2 cellular contexts compared by ENCODE assay signal in genomic region chr20:31670371-31671228, GRCh38.
TF ChIP-seq lines count a peak whose summit lies in the region.

No MANE protein-coding gene starts in this region.

TF ChIP-seq in HCT116, 20 proteins besides CTCF, POLR2A, EP300 and RAD21:
- TF ChIP-seq ATF3 (IDR thresholded peaks at IDR 0.05) (no peak), CEBPB (IDR thresholded peaks at IDR 0.05; ENCODE audit: low read depth) (no peak), SIN3A (IDR thresholded peaks at IDR 0.05; ENCODE audit: low read depth) (no peak), CBX3 (IDR thresholded peaks at IDR 0.05; ENCODE audit: low read depth) (no peak), YY1 (IDR thresholded peaks at IDR 0.05; ENCODE audit: extremely low read depth, insufficient replicate concordance, low read depth, low read length) (no peak), ZBTB33 (IDR thresholded peaks at IDR 0.05; ENCODE audit: extremely low read depth, insufficient replicate concordance, low read length) (no peak)

TF ChIP-seq in WTC11, 78 proteins besides CTCF, POLR2A, EP300 and RAD21:
- TF ChIP-seq ZNF532 (CRISPR knock-in tag; IDR thresholded peaks at IDR 0.05; ENCODE audit: borderline replicate concordance): no peak
- no peak for TF ChIP-seq OVOL2 (CRISPR knock-in tag; IDR thresholded peaks at IDR 0.05; ENCODE audit: borderline replicate concordance)
- no peak for TF ChIP-seq ZNF416 (CRISPR knock-in tag; IDR thresholded peaks at IDR 0.05)
- TF ChIP-seq ZBTB21 (CRISPR knock-in tag; IDR thresholded peaks at IDR 0.05; ENCODE audit: borderline replicate concordance): no peak
- no peak for TF ChIP-seq NFYB (CRISPR knock-in tag; conservative IDR thresholded peaks at IDR 0.05; ENCODE audit: low read depth)
- TF ChIP-seq TEAD4 (CRISPR knock-in tag; IDR thresholded peaks at IDR 0.05): no peak
- TF ChIP-seq MYBL2 (CRISPR knock-in tag; IDR thresholded peaks at IDR 0.05): no peak
- TF ChIP-seq MLX (CRISPR knock-in tag; IDR thresholded peaks at IDR 0.05): no peak
- TF ChIP-seq SOX15 (CRISPR knock-in tag; IDR thresholded peaks at IDR 0.05): no peak
- TF ChIP-seq ESRRA (CRISPR knock-in tag; IDR thresholded peaks at IDR 0.05; ENCODE audit: borderline replicate concordance): no peak
- no peak for TF ChIP-seq ZNF138 (CRISPR knock-in tag; conservative IDR thresholded peaks at IDR 0.05)
- no peak for TF ChIP-seq FOXP1 (CRISPR knock-in tag; IDR thresholded peaks at IDR 0.05; ENCODE audit: borderline replicate concordance)
- TF ChIP-seq, protein P1, sequence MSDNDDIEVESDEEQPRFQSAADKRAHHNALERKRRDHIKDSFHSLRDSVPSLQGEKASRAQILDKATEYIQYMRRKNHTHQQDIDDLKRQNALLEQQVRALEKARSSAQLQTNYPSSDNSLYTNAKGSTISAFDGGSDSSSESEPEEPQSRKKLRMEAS (CRISPR knock-in tag; IDR thresholded peaks at IDR 0.05): no peak
- no peak for TF ChIP-seq GRHL2 (CRISPR knock-in tag; IDR thresholded peaks at IDR 0.05; ENCODE audit: insufficient replicate concordance, severe bottlenecking)
- TF ChIP-seq, protein P2, sequence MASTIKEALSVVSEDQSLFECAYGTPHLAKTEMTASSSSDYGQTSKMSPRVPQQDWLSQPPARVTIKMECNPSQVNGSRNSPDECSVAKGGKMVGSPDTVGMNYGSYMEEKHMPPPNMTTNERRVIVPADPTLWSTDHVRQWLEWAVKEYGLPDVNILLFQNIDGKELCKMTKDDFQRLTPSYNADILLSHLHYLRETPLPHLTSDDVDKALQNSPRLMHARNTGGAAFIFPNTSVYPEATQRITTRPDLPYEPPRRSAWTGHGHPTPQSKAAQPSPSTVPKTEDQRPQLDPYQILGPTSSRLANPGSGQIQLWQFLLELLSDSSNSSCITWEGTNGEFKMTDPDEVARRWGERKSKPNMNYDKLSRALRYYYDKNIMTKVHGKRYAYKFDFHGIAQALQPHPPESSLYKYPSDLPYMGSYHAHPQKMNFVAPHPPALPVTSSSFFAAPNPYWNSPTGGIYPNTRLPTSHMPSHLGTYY (CRISPR knock-in tag; IDR thresholded peaks at IDR 0.05): no peak
- TF ChIP-seq NFATC4 (CRISPR knock-in tag; IDR thresholded peaks at IDR 0.05): no peak
- no peak for TF ChIP-seq TP53 (CRISPR knock-in tag; IDR thresholded peaks at IDR 0.05)
- no peak for TF ChIP-seq ZNF263 (CRISPR knock-in tag; IDR thresholded peaks at IDR 0.05; ENCODE audit: low read depth)
- TF ChIP-seq FOXK1 (CRISPR knock-in tag; IDR thresholded peaks at IDR 0.05): no peak
